ENCODE assay signal across 20 cellular contexts in genomic region chr3:13043656-13044055, GRCh38. TPM values are rescaled to one million over a fixed set of nuclear protein-coding genes. Genes with fewer than 3 reads are reported as not detected.
DNase-seq lines count a peak whose midpoint lies in the region; ATAC-seq and TF ChIP-seq lines count a peak whose summit lies in the region.
"Had no signal": no experiment of that assay in that cellular context is flagged by ENCODE, and none has a peak within 500 bp of the region (broad histone marks: within the 10 kb centered on the region; RNA-seq: fewer than 3 reads in every experiment).

No MANE protein-coding gene starts in this region.

- peaks cover 21% of the 10 kb centered on the region for H3K4me1 Mint-ChIP-seq in activated CD4-positive, alpha-beta T cell treated with anti-CD3 and anti-CD28 coated beads, Interleukin-2, amount 10 ng/mL, durations not matched to agents 24 days and 14 days
- H3K4me1 Mint-ChIP-seq in H9 (peaks cover 34 to 53% of the 10 kb centered on the region in 2 experiments), neural crest cell (peaks cover 72% of the 10 kb centered on the region)
- peaks cover 37% of the 10 kb centered on the region for H3K4me1 Mint-ChIP-seq in central memory CD8-positive, alpha-beta T cell

- H4K20me1 ChIP-seq in H9 (ENCODE audit: control insufficient read depth, insufficient read depth, insufficient read length), result no peaks in the 10 kb centered on the region

- no peak overlapping the region for H3K4me3 Mint-ChIP-seq in activated CD4-positive, alpha-beta T cell treated with anti-CD3 and anti-CD28 coated beads, Interleukin-2, amount 10 ng/mL, durations not matched to agents 24 days and 14 days
- H3K4me3 Mint-ChIP-seq in H9 (no peak overlapping the region), neural crest cell (peak overlapping the region; percentile 82)
- no peak overlapping the region for H3K4me3 Mint-ChIP-seq in central memory CD8-positive, alpha-beta T cell
- H3K4me3 Mint-ChIP-seq: CD8-positive, alpha-beta memory T cell had no signal

- DNase-seq in activated CD4-positive, alpha-beta T cell treated with anti-CD3 and anti-CD28 coated beads, Interleukin-2, amount 10 ng/mL, durations not matched to agents 24 days and 14 days, result no peak
- no peak for DNase-seq in activated CD4-positive, alpha-beta T cell treated with anti-CD3 and anti-CD28 coated beads for 1 hour
- no peak for DNase-seq in H9
- no peak for DNase-seq in central memory CD8-positive, alpha-beta T cell (ENCODE audit: low spot score in 2 of 2)
- no peak for DNase-seq in neural crest cell (ENCODE audit: low read depth, low spot score)
- no peak for DNase-seq in NCI-H2227 (lab: John Stamatoyannopoulos, UW; ENCODE audit: unreplicated experiment)
- no peak for DNase-seq in NCI-H526 treated with DMSO at 0.1 percent for 48 hours (lab: John Stamatoyannopoulos, UW)
- no peak for DNase-seq in effector CD4-positive, alpha-beta T cell
- DNase-seq: CD8-positive, alpha-beta memory T cell; DMS79 treated with DMSO at 0.1 percent for 48 hours; MG63; NCI-H1092 treated with DMSO at 0.1 percent for 48 hours; NCI-H345; NCI-H69; OCI-M1; SIG-M5 had no signal

- no peaks in the 10 kb centered on the region for H3K27me3 Mint-ChIP-seq in activated CD4-positive, alpha-beta T cell treated with anti-CD3 and anti-CD28 coated beads, Interleukin-2, amount 10 ng/mL, durations not matched to agents 24 days and 14 days
- H3K27me3 Mint-ChIP-seq in H9 (ENCODE audit: low read depth) (peaks cover 4% of the 10 kb centered on the region; the same call in 1 of the 2 replicates), neural crest cell (ENCODE audit: low read depth) (no peaks in the 10 kb centered on the region)
- H3K27me3 Mint-ChIP-seq in central memory CD8-positive, alpha-beta T cell, result no peaks in the 10 kb centered on the region

- H3K4me2 ChIP-seq in H9 (ENCODE audit: insufficient read depth, insufficient read length, low read length), result no peak overlapping the region
- H3K4me2 ChIP-seq: KMS-11 had no signal

- H3K36me3 Mint-ChIP-seq in activated CD4-positive, alpha-beta T cell treated with anti-CD3 and anti-CD28 coated beads, Interleukin-2, amount 10 ng/mL, durations not matched to agents 24 days and 14 days (ENCODE audit: low read depth), result peaks cover 1% of the 10 kb centered on the region
- H3K36me3 Mint-ChIP-seq in H9 (ENCODE audit: insufficient read depth in 1 of 3, low read depth in 3 of 3) (no peaks in the 10 kb centered on the region), neural crest cell (ENCODE audit: low read depth) (no peaks in the 10 kb centered on the region)
- peaks cover 2% of the 10 kb centered on the region for H3K36me3 Mint-ChIP-seq in central memory CD8-positive, alpha-beta T cell (ENCODE audit: insufficient read depth)
- H3K36me3 Mint-ChIP-seq: CD8-positive, alpha-beta memory T cell had no signal

- H2BK20ac ChIP-seq in H9 (ENCODE audit: low read depth, low read length, poor library complexity, severe bottlenecking), result no peak overlapping the region

- H3K27ac Mint-ChIP-seq in activated CD4-positive, alpha-beta T cell treated with anti-CD3 and anti-CD28 coated beads, Interleukin-2, amount 10 ng/mL, durations not matched to agents 24 days and 14 days, result peak overlapping the region; percentile 12
- peak overlapping the region; percentile 40 to 80 (median 53); a peak in 4 of 7 replicates for H3K27ac Mint-ChIP-seq in H9
- H3K27ac Mint-ChIP-seq in central memory CD8-positive, alpha-beta T cell (ENCODE audit: low read depth), result peak overlapping the region; percentile 17
- peak overlapping the region; percentile 96 for H3K27ac Mint-ChIP-seq in neural crest cell (ENCODE audit: unreplicated experiment)

- no peak overlapping the region for H2BK15ac ChIP-seq in H9 (ENCODE audit: low read depth, low read length)

- H4K5ac ChIP-seq in H9 (ENCODE audit: insufficient read length, low read depth, low read length), result no peak overlapping the region

- no peak overlapping the region for H2BK5ac ChIP-seq in H9 (ENCODE audit: insufficient read length, low read length)

- H3K18ac ChIP-seq in H9 (ENCODE audit: insufficient read length, low read depth, low read length), result no peak overlapping the region

- H2AFZ ChIP-seq in H9 (ENCODE audit: low read length), result no peak overlapping the region

- H3K56ac ChIP-seq in H9 (ENCODE audit: insufficient read length, low read depth, low read length), result no peak overlapping the region

- H3K4ac ChIP-seq in H9 (ENCODE audit: low read depth, low read length), result no peak overlapping the region

- H3K4me1 ChIP-seq in H9 (ENCODE audit: insufficient read depth, low read length), result no peaks in the 10 kb centered on the region

- no peaks in the 10 kb centered on the region for H3K79me2 ChIP-seq in H9 (ENCODE audit: insufficient read depth, low read length)

- H4K91ac ChIP-seq in H9 (ENCODE audit: insufficient read length, low read depth, low read length), result no peak overlapping the region

- H3K27me3 ChIP-seq in H9 (ENCODE audit: insufficient read depth, low read length), result no peaks in the 10 kb centered on the region
- H3K27me3 ChIP-seq: BE2C, MG63 had no signal

- no peaks in the 10 kb centered on the region for H3K79me1 ChIP-seq in H9 (ENCODE audit: insufficient read depth, low read depth, low read length, poor library complexity, severe bottlenecking)

- no peak overlapping the region for H4K8ac ChIP-seq in H9 (replicated peaks; ENCODE audit: insufficient read length, low read depth, low read length)

- no peaks in the 10 kb centered on the region for H3K23me2 ChIP-seq in H9 (ENCODE audit: insufficient read length, low read depth, low read length, poor library complexity, severe bottlenecking)

- H3K9ac ChIP-seq in H9 (ENCODE audit: extremely low read depth, insufficient read length, low read length), result no peak overlapping the region
- H3K9ac ChIP-seq: KMS-11 had no signal

- no peak overlapping the region for H3K23ac ChIP-seq in H9 (ENCODE audit: insufficient read length, low read depth, low read length)

- H3K9me3 ChIP-seq in H9 (ENCODE audit: control insufficient read depth, low read depth, low read length), result no peaks in the 10 kb centered on the region
- H3K9me3 ChIP-seq: BE2C, MG63 had no signal

- TF ChIP-seq CTCF in H9 (conservative IDR thresholded peaks at IDR 0.05) (no peak), neural crest cell (conservative IDR thresholded peaks at IDR 0.05) (no peak)

- no CpG with 5 or more reads among the region's 9 CpGs for WGBS in H9 (ENCODE audit: extremely low coverage, insufficient read length, low lambda C conversion rate)

- intact Hi-C loops in activated CD4-positive, alpha-beta T cell treated with anti-CD3 and anti-CD28 coated beads, Interleukin-2, amount 10 ng/mL, durations not matched to agents 24 days and 14 days (cut with micrococcal nuclease), result no loop called here

- ATAC-seq in central memory CD8-positive, alpha-beta T cell (replicated peaks; ENCODE audit: extremely low read depth, poor library complexity, severe bottlenecking), result no peak
- ATAC-seq: HepG2 had no signal

- no peak overlapping the region for H2BK120ac ChIP-seq in H9 (ENCODE audit: low read depth, low read length, poor library complexity, severe bottlenecking)

- no peak overlapping the region for H2BK12ac ChIP-seq in H9 (ENCODE audit: insufficient read length, low read depth, low read length)

- H3T11ph ChIP-seq in H9 (ENCODE audit: low read length), result no peak overlapping the region

- H2AK5ac ChIP-seq in H9 (ENCODE audit: insufficient read length, low read length), result no peak overlapping the region

- no peaks in the 10 kb centered on the region for H3K9me3 Mint-ChIP-seq in activated CD4-positive, alpha-beta T cell treated with anti-CD3 and anti-CD28 coated beads, Interleukin-2, amount 10 ng/mL, durations not matched to agents 24 days and 14 days
- H3K9me3 Mint-ChIP-seq in H9, result no peaks in the 10 kb centered on the region; a peak in 1 of 5 replicates
- H3K9me3 Mint-ChIP-seq in central memory CD8-positive, alpha-beta T cell, result no peaks in the 10 kb centered on the region
- no peaks in the 10 kb centered on the region for H3K9me3 Mint-ChIP-seq in neural crest cell
- H3K9me3 Mint-ChIP-seq: CD8-positive, alpha-beta memory T cell had no signal

- H3K14ac ChIP-seq in H9 (ENCODE audit: insufficient read depth, low read length), result no peak overlapping the region; the same call in 1 of the 2 replicates

- no peak overlapping the region for H3K27ac ChIP-seq in H9 (ENCODE audit: insufficient read length, low read depth, low read length)
- H3K27ac ChIP-seq: 22Rv1, KMS-11 had no signal

RNA-seq across cellular contexts. Expression of gene IQSEC1, which starts 29.6 kb away (rescaled TPM):
- 22.5 TPM in 2 replicates for total RNA-seq in activated CD4-positive, alpha-beta T cell treated with anti-CD3 and anti-CD28 coated beads, Interleukin-2, amount 10 ng/mL, durations not matched to agents 24 days and 14 days
- total RNA-seq in H9 (2021) (17.8 and 19.1 TPM in 2 replicates), neural crest cell (31.3 and 32.1 TPM in 2 replicates)

Comparison
In these comparisons a context has a peak if more than half of its experiments do, and no peak if none do; other contexts are left out.
1. H3K27ac Mint-ChIP-seq: peak in every context shown above with its lines; median percentile 96 in neural crest cell; 53 in H9; 17 in central memory CD8-positive, alpha-beta T cell; 12 in activated CD4-positive, alpha-beta T cell treated with anti-CD3 and anti-CD28 coated beads, Interleukin-2, amount 10 ng/mL, durations not matched to agents 24 days and 14 days.